ENCODE assay signal across 19 cellular contexts in genomic region chr1:77906624-77907023, GRCh38. TPM values are rescaled to one million over a fixed set of nuclear protein-coding genes. Genes with fewer than 3 reads are reported as not detected.
DNase-seq lines count a peak whose midpoint lies in the region; ATAC-seq, FAIRE-seq and TF ChIP-seq lines count a peak whose summit lies in the region.
"Had no signal": no experiment of that assay in that cellular context is flagged by ENCODE, and none has a peak within 500 bp of the region (broad histone marks: within the 10 kb centered on the region; RNA-seq: fewer than 3 reads in every experiment).

No MANE protein-coding gene starts in this region.

- no peaks in the 10 kb centered on the region for H3K4me1 ChIP-seq in HepG2 (ENCODE audit: insufficient read depth, low read length)
- peaks cover 0 to 5% (median 0%) of the 10 kb centered on the region in 4 donors for H3K4me1 ChIP-seq in right lobe of liver
- no peaks in the 10 kb centered on the region for H3K4me1 ChIP-seq in H1 (replicated peaks in 1 of 4; ENCODE audit: control insufficient read depth in 3 of 4, insufficient read depth in 4 of 4, low read length in 3 of 4)
- H3K4me1 ChIP-seq: BLaER1, Caco-2 had no signal

- WGBS in HepG2 (ENCODE audit: low lambda C conversion rate) = 85% methylated on average over 1 of the region's 1 CpG
- WGBS in right lobe of liver (ENCODE audit: insufficient coverage, low coverage, low lambda C conversion rate, missing lambda C conversion rate) = 69% methylated on average over 1 of the region's 1 CpG
- WGBS in H1 (ENCODE audit: extremely low coverage in 1 of 2, insufficient coverage in 1 of 2, insufficient read length in 1 of 2, insufficient replicate concordance in 2 of 2, low coverage in 1 of 2, low lambda C conversion rate in 2 of 2, missing lambda C conversion rate in 1 of 2), 2 experiments = 100% methylated on average over 1 of the region's 1 CpG; no CpG with 5 or more reads in 1 of the 2 experiments

- no peak for TF ChIP-seq CTCF in HepG2 (CRISPR knock-in tag; IDR thresholded peaks at IDR 0.05)
- TF ChIP-seq CTCF in right lobe of liver (IDR thresholded peaks at IDR 0.05) = no peak
- no peak for TF ChIP-seq CTCF in H1 (IDR thresholded peaks at IDR 0.05; ENCODE audit: control extremely low read depth in 1 of 3, insufficient read depth in 1 of 3, low read depth in 1 of 3, low read length in 3 of 3)

- H4K5ac ChIP-seq in H1 (ENCODE audit: insufficient read length, low read depth, low read length) = no peak overlapping the region

- FAIRE-seq in HepG2 (lab: Jason Lieb, UNC) = no peak
- FAIRE-seq in H1 (lab: Jason Lieb, UNC) = no peak
- peak; percentile 52 for FAIRE-seq in urothelium cell line (lab: Jason Lieb, UNC)
- FAIRE-seq: A204.1, GM12892 had no signal

- H2AFZ ChIP-seq in HepG2 (ENCODE audit: low read length) (no peak overlapping the region), H1 (ENCODE audit: low read length) (no peak overlapping the region)

- TF ChIP-seq EP300 in HepG2 (IDR thresholded peaks at IDR 0.05; ENCODE audit: low read depth in 2 of 2, low read length in 2 of 2) (no peak), HepG2 (CRISPR knock-in tag; IDR thresholded peaks at IDR 0.05; ENCODE audit: borderline replicate concordance) (no peak), H1 (IDR thresholded peaks at IDR 0.05; ENCODE audit: borderline replicate concordance in 1 of 2, low read depth in 2 of 2, low read length in 2 of 2) (no peak)

- H3K23me2 ChIP-seq in H1 (ENCODE audit: low read depth, low read length) = no peaks in the 10 kb centered on the region

- no peak for TF ChIP-seq RAD21 in HepG2 (CRISPR knock-in tag; IDR thresholded peaks at IDR 0.05)
- no peak for TF ChIP-seq RAD21 in H1 (IDR thresholded peaks at IDR 0.05 in 1 of 2, conservative IDR thresholded peaks at IDR 0.05 in 1 of 2; ENCODE audit: low read depth in 2 of 2, low read length in 2 of 2)

- H4K8ac ChIP-seq in H1 (ENCODE audit: extremely low read depth, insufficient read depth, low read length) = no peak overlapping the region

- no peaks in the 10 kb centered on the region for H3K27me3 ChIP-seq in HepG2 (ENCODE audit: control insufficient read depth in 1 of 2, insufficient read depth in 2 of 2, low read length in 2 of 2)
- H3K27me3 ChIP-seq in right lobe of liver = no peaks in the 10 kb centered on the region
- H3K27me3 ChIP-seq in H1 (replicated peaks in 1 of 4; ENCODE audit: control insufficient read depth in 3 of 4, extremely low read depth in 1 of 4, insufficient read depth in 3 of 4, low read length in 3 of 4) = no peaks in the 10 kb centered on the region
- H3K27me3 ChIP-seq: BLaER1 had no signal

- no peak overlapping the region for H2BK15ac ChIP-seq in H1 (ENCODE audit: low read length)

- H3K36me3 ChIP-seq in HepG2 (replicated peaks in 1 of 2; ENCODE audit: control insufficient read depth in 1 of 2, insufficient read depth in 2 of 2, low read length in 2 of 2) (no peaks in the 10 kb centered on the region), right lobe of liver (no peaks in the 10 kb centered on the region), H1 (ENCODE audit: control insufficient read depth in 2 of 4, insufficient read depth in 4 of 4, low read length in 3 of 4) (no peaks in the 10 kb centered on the region)
- H3K36me3 ChIP-seq: BLaER1 had no signal

- H4K91ac ChIP-seq in H1 (replicated peaks; ENCODE audit: insufficient read length, low read length) = no peak overlapping the region

- H3K79me2 ChIP-seq in HepG2 (ENCODE audit: insufficient read depth, low read length) = no peaks in the 10 kb centered on the region
- H3K79me2 ChIP-seq in H1 (ENCODE audit: control insufficient read depth in 1 of 2, insufficient read depth in 2 of 2, low read length in 2 of 2) = no peaks in the 10 kb centered on the region

- no peak overlapping the region for H3K14ac ChIP-seq in H1 (ENCODE audit: insufficient read length)

- no peak overlapping the region for H2AK5ac ChIP-seq in H1 (ENCODE audit: low read depth, low read length)

- H4K20me1 ChIP-seq in HepG2 (ENCODE audit: insufficient read depth, low read length) (no peaks in the 10 kb centered on the region), H1 (replicated peaks in 1 of 2; ENCODE audit: control insufficient read depth in 1 of 2, insufficient read depth in 2 of 2, low read length in 2 of 2) (no peaks in the 10 kb centered on the region)
- H4K20me1 ChIP-seq: BLaER1 had no signal

- H3K4me2 ChIP-seq in HepG2 (ENCODE audit: low read depth, low read length) (no peak overlapping the region), H1 (ENCODE audit: insufficient read depth in 1 of 2, low read depth in 2 of 2, low read length in 2 of 2) (no peak overlapping the region)
- H3K4me2 ChIP-seq: BLaER1 had no signal

- H3K4me3 ChIP-seq in HepG2 (replicated peaks in 1 of 3; ENCODE audit: insufficient read depth in 1 of 3, low read depth in 2 of 3, low read length in 3 of 3) (no peak overlapping the region), right lobe of liver (no peak overlapping the region), H1 (ENCODE audit: extremely low read depth in 1 of 4, insufficient read depth in 2 of 4, low read depth in 3 of 4, low read length in 4 of 4) (no peak overlapping the region)
- H3K4me3 ChIP-seq: BLaER1 had no signal

- H3K9ac ChIP-seq in HepG2 (ENCODE audit: insufficient read depth, low read depth, low read length) (no peak overlapping the region), H1 (replicated peaks in 1 of 4; ENCODE audit: extremely low read depth in 1 of 4, low read depth in 3 of 4, low read length in 3 of 4) (no peak overlapping the region)
- H3K9ac ChIP-seq: BLaER1 had no signal

- H3K56ac ChIP-seq in H1 (replicated peaks; ENCODE audit: insufficient read length, low read depth, low read length) = no peak overlapping the region

- ATAC-seq in HepG2 (no peak), right lobe of liver (no peak), HG02571 (IDR thresholded peaks at IDR 0.05; ENCODE audit: unreplicated experiment) (no peak)
- ATAC-seq: CD8-positive, alpha-beta T cell had no signal

- H3K23ac ChIP-seq in H1 (ENCODE audit: insufficient read length) = no peak overlapping the region

- H3K9me3 ChIP-seq in HepG2 (ENCODE audit: low read length) (no peaks in the 10 kb centered on the region), right lobe of liver (no peaks in the 10 kb centered on the region), H1 (ENCODE audit: insufficient read depth in 2 of 2, low read depth in 1 of 2, low read length in 1 of 2) (no peaks in the 10 kb centered on the region)
- H3K9me3 ChIP-seq: BLaER1, Caco-2 had no signal

- no peak overlapping the region for H2BK5ac ChIP-seq in H1 (ENCODE audit: low read depth, low read length)

- H3K27ac ChIP-seq in HepG2 (ENCODE audit: extremely low read length, insufficient read depth, low read length) (no peak overlapping the region), right lobe of liver (no peak overlapping the region), H1 (ENCODE audit: low read depth, low read length) (no peak overlapping the region)
- H3K27ac ChIP-seq: 22Rv1, BLaER1, C4-2B had no signal

- CTCF ChIA-PET in HepG2 (lab: Yijun Ruan, JAX; ENCODE audit: low intra/inter-chr PET ratio, low total read pairs) (no interaction called here), H1 (lab: Charles Lee; ENCODE audit: partially characterized antibody) (no interaction called here)

- TF ChIP-seq POLR2A in HepG2 (IDR thresholded peaks at IDR 0.05; ENCODE audit: insufficient read depth in 1 of 2, low read depth in 2 of 2, low read length in 2 of 2) = no peak
- TF ChIP-seq POLR2A in right lobe of liver (IDR thresholded peaks at IDR 0.05) = no peak
- no peak for TF ChIP-seq POLR2A in H1 (IDR thresholded peaks at IDR 0.05; ENCODE audit: control extremely low read depth in 1 of 2, low read depth in 2 of 2, low read length in 2 of 2)

- H3K4ac ChIP-seq in H1 (replicated peaks; ENCODE audit: insufficient read length, low read depth, low read length) = no peak overlapping the region

- H3K18ac ChIP-seq in H1 (ENCODE audit: extremely low read depth, low read length) = no peak overlapping the region

- in situ Hi-C loops in HepG2 (cut with HindIII; ENCODE audit: extremely low pct_ligation_motif_present, low pct_unique_long_range_greater_than_20kb) = no loop called here

- POLR2A ChIA-PET in HepG2 (lab: Yijun Ruan, JAX) (no interaction called here), H1 (lab: Charles Lee; ENCODE audit: partially characterized antibody) (no interaction called here)

- no peaks in the 10 kb centered on the region for H3K79me1 ChIP-seq in H1 (ENCODE audit: low read depth, low read length)

- no peak overlapping the region for H2BK120ac ChIP-seq in H1 (replicated peaks; ENCODE audit: low read depth, low read length)

- DNase-seq in HepG2 (ENCODE audit: low spot score) (no peak), right lobe of liver (no peak), H1 (ENCODE audit: low read depth in 1 of 2, low spot score in 2 of 2) (no peak), urothelium cell line (ENCODE audit: low spot score) (no peak), cerebellum (ENCODE audit: low spot score) (no peak)
- DNase-seq: Caco-2; CD4-positive, CD25-positive, alpha-beta regulatory T cell; CD8-positive, alpha-beta T cell; DMS153; DND-41; GOT3; H7; HCEC 1CT had no signal

- intact Hi-C loops in HepG2 (cut with micrococcal nuclease; ENCODE audit: unreplicated experiment) = no loop called here
- intact Hi-C loops in right lobe of liver (cut with DNase I) = no loop called here

- no peak overlapping the region for H2BK12ac ChIP-seq in H1 (ENCODE audit: low read depth, low read length)

- BruUV-seq in HepG2 (replicated peaks; lab: Mats Ljungman, UMichigan) = no TSS peak

- H2BK20ac ChIP-seq in H1 (ENCODE audit: low read length) = no peak overlapping the region

RNA-seq across cellular contexts. Expression of gene NEXN, which starts 18.2 kb away (rescaled TPM):
- total RNA-seq in HepG2 (2016; rRNA removed; fragmentation: Illumina TruSeq; extraction: Trizol) = 0.97 and 1.1 TPM in 2 replicates
- total RNA-seq in HepG2 (2016; cell fraction: cytosol; rRNA removed; fragmentation: Illumina TruSeq; extraction: Trizol; ENCODE audit: low read depth) = 0.35 and 0.40 TPM in 2 replicates
- 1.1 TPM in 2 replicates for total RNA-seq in HepG2 (2016; cell fraction: insoluble cytoplasmic fraction; rRNA removed; fragmentation: Illumina TruSeq; extraction: Trizol)
- total RNA-seq in HepG2 (2016; cell fraction: membrane; rRNA removed; fragmentation: Illumina TruSeq; extraction: Trizol) = 0.43 and 0.59 TPM in 2 replicates
- 0.78 and 0.97 TPM in 2 replicates for total RNA-seq in HepG2 (2016; cell fraction: nucleus; rRNA removed; fragmentation: Illumina TruSeq; extraction: Trizol)
- 0.07 and 0.14 TPM in 2 replicates for polyA plus RNA-seq in HepG2 (2011; rRNA removed)
- 0.03 and 0.05 TPM in 2 replicates for polyA plus RNA-seq in HepG2 (2011; cell fraction: cytosol; rRNA removed)
- polyA plus RNA-seq in HepG2 (2011; cell fraction: nucleus; rRNA removed) = 0.19 and 0.42 TPM in 2 replicates
- 0.29 and 0.50 TPM in 2 replicates for polyA plus RNA-seq in HepG2 (2012)
- 0.18 and 0.24 TPM in 2 replicates for polyA plus RNA-seq in HepG2 (2016; cell fraction: cytosol; fragmentation: Illumina TruSeq; extraction: Trizol; ENCODE audit: low read depth)
- 2.6 and 2.9 TPM in 2 replicates for polyA plus RNA-seq in HepG2 (2016; cell fraction: insoluble cytoplasmic fraction; fragmentation: Illumina TruSeq; extraction: Trizol; ENCODE audit: low read depth)
- polyA plus RNA-seq in HepG2 (2016; cell fraction: membrane; fragmentation: Illumina TruSeq; extraction: Trizol; ENCODE audit: low read depth) = 0.39 and 0.52 TPM in 2 replicates
- 3.0 and 5.3 TPM in 2 replicates for polyA plus RNA-seq in HepG2 (2016; cell fraction: nucleus; fragmentation: Illumina TruSeq; extraction: Trizol; ENCODE audit: insufficient read depth, low read depth)
- not detected in 2 replicates for polyA minus RNA-seq in HepG2 (2011; rRNA and poly(A)+ RNA removed; ENCODE audit: low replicate concordance)
- polyA minus RNA-seq in HepG2 (2011; cell fraction: cytosol; rRNA and poly(A)+ RNA removed) = not detected in 2 replicates
- 0.52 and 1.2 TPM in 2 replicates for polyA minus RNA-seq in HepG2 (2011; cell fraction: nucleus; rRNA and poly(A)+ RNA removed)
- total RNA-seq in right lobe of liver = 1 to 10 TPM in 5 of 6 experiments, under 1 TPM in 1; 0.42 to 3.9 (median 1.9) TPM
- 2.6 and 2.9 TPM in 2 replicates for total RNA-seq in H1 (2021; fragmentation: NEBNext Ultra II Directional; extraction: Animal tissue kit (Norgen Biotek cat#: 25700))
- 0.17 and 0.20 TPM in 2 replicates for polyA plus RNA-seq in H1 (2011; rRNA removed)
- 0.56 TPM for polyA plus RNA-seq in H1 (2011; cell fraction: cytosol; rRNA removed)
- polyA plus RNA-seq in H1 (2011; cell fraction: nucleus; rRNA removed) = 0.91 TPM
- 2.9 to 5.6 TPM (median 3.1 TPM) in 4 replicates for polyA plus RNA-seq in H1 (2012, experiment 1 of 2)
- 0.37 TPM for polyA plus RNA-seq in H1 (2012, experiment 2 of 2)
- polyA plus RNA-seq in H1 (2013, experiment 1 of 2) = 10.6 TPM
- 10.6 TPM for polyA plus RNA-seq in H1 (2013, experiment 2 of 2)
- 0.15 and 0.22 TPM in 2 replicates for polyA minus RNA-seq in H1 (2011; rRNA and poly(A)+ RNA removed)
- 0.73 TPM for polyA minus RNA-seq in H1 (2011; cell fraction: cytosol; rRNA and poly(A)+ RNA removed)
- 2.2 TPM for polyA minus RNA-seq in H1 (2011; cell fraction: nucleus; rRNA and poly(A)+ RNA removed)
- 3.2 TPM for total RNA-seq in cerebellum

Comparison
In these comparisons a context has a peak if more than half of its experiments do, and no peak if none do; other contexts are left out.
1. Of the 41 proteins assayed by ChIP-seq in both HepG2 and H1: peak only in HepG2: none; only in H1: KDM1A; in both: none; in neither: 40.